1 cellular context compared by ENCODE assay signal in genomic region chr5:113719549-113719948, GRCh38.
TF ChIP-seq lines count a peak whose summit lies in the region.

No MANE protein-coding gene starts in this region.

TF ChIP-seq in WTC11, 78 proteins besides CTCF, POLR2A, EP300 and RAD21 (continued from another document):
- no peak for TF ChIP-seq AFF4 (CRISPR knock-in tag; IDR thresholded peaks at IDR 0.05; ENCODE audit: borderline replicate concordance)
- TF ChIP-seq ZNF512 (CRISPR knock-in tag; IDR thresholded peaks at IDR 0.05; ENCODE audit: borderline replicate concordance): no peak
- TF ChIP-seq ATF2 (CRISPR knock-in tag; IDR thresholded peaks at IDR 0.05; ENCODE audit: borderline replicate concordance, low read depth): no peak
- no peak for TF ChIP-seq GRHL2 (CRISPR knock-in tag; IDR thresholded peaks at IDR 0.05; ENCODE audit: insufficient replicate concordance, severe bottlenecking)
